In the genomic region with DNA sequence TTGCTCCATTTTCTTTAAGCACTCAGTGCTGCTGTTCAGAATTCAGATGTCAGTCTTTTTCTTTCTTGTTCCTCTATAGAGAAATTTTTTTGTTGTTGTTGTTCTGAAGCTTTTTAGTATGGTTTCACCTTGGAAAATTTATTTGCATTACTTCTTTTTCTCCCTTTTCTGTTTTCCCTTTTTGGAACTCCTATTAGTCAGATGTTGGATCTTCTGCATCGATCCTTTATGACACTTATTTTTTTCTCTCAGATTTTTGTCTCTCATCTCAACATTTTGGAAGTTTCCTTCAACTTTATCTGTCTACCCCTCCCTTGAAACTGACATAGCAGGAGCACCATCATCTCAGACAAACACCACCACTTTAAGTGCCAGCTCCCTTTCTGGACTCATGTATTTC, we compare ENCODE assay signal across 34 cellular contexts.
"Had no signal": no experiment of that assay in that cellular context is flagged by ENCODE, and none has a peak within 500 bp of the region (broad histone marks: within the 10 kb centered on the region; RNA-seq: fewer than 3 reads in every experiment).

No MANE protein-coding gene starts in this region.

- H3K27ac ChIP-seq: adrenal gland, ascending aorta, body of pancreas, brain microvascular endothelial cell, breast epithelium, cardiac muscle cell had no signal

- H3K27me3 ChIP-seq: adrenal gland, ascending aorta, body of pancreas, brain microvascular endothelial cell, breast epithelium, cardiac muscle cell had no signal

- H3K9me3 ChIP-seq: adrenal gland had no signal

- ATAC-seq: activated naive CD4-positive, alpha-beta T cell treated with anti-CD3 and anti-CD28 coated beads, Interleukin-2, amount 50 U/mL, for 72 hours; activated naive CD8-positive, alpha-beta T cell treated with anti-CD3 and anti-CD28 coated beads, Interleukin-2, amount 50 U/mL, for 24 hours; activated T-cell treated with anti-CD3 and anti-CD28 coated beads, Interleukin-2, amount 50 U/mL, for 4 hours; activated T-cell treated with anti-CD3 and anti-CD28 coated beads, Interleukin-2, amount 50 U/mL, for 72 hours; activated T-helper 17 cell treated with anti-CD3 and anti-CD28 coated beads, Interleukin-2, amount 50 U/mL, for 72 hours; body of pancreas had no signal

- H3K4me3 ChIP-seq: adrenal gland, ascending aorta, body of pancreas, breast epithelium, cardiac muscle cell had no signal

- DNase-seq: activated effector memory CD4-positive, alpha-beta T cell treated with anti-CD3 and anti-CD28 coated beads, Interleukin-2, amount 50 U/mL, for 16 hours; activated effector memory CD4-positive, alpha-beta T cell treated with Interleukin-2 at 50 U/mL for 16 hours; activated gamma-delta T cell; activated gamma-delta T cell treated with Interleukin-2 at 50 U/mL for 16 hours; activated naive CD4-positive, alpha-beta T cell; activated naive CD4-positive, alpha-beta T cell treated with anti-CD3 and anti-CD28 coated beads for 36 hours; activated naive CD4-positive, alpha-beta T cell treated with anti-CD3 and anti-CD28 coated beads, Interleukin-2, amount 10 ng/mL, durations not matched to agents 7 days and 5 days; activated naive CD4-positive, alpha-beta T cell treated with anti-CD3 and anti-CD28 coated beads, Interleukin-2, amount 50 U/mL, for 16 hours; activated naive CD4-positive, alpha-beta T cell treated with Interleukin-2 at 50 U/mL for 16 hours; activated naive CD8-positive, alpha-beta T cell treated with anti-CD3 and anti-CD28 coated beads for 36 hours; activated naive CD8-positive, alpha-beta T cell treated with anti-CD3 and anti-CD28 coated beads, Interleukin-2, amount 10 ng/mL, durations not matched to agents 7 days and 5 days; activated naive CD8-positive, alpha-beta T cell treated with anti-CD3 and anti-CD28 coated beads, Interleukin-2, amount 50 U/mL, for 24 hours; activated T-cell treated with anti-CD3 and anti-CD28 coated beads, Interleukin-2, amount 50 U/mL, for 24 hours; activated T-cell treated with anti-CD3 and anti-CD28 coated beads, Interleukin-2, amount 50 U/mL, for 4 hours; activated T-cell treated with anti-CD3 and anti-CD28 coated beads, Interleukin-2, amount 50 U/mL, for 48 hours; activated T-cell treated with anti-CD3 and anti-CD28 coated beads, Interleukin-2, amount 50 U/mL, for 72 hours; adrenal gland; amniotic stem cell; amygdala; anterior cingulate cortex; aorta; body of pancreas; brain microvascular endothelial cell; caudate nucleus; central memory CD4-positive, alpha-beta T cell; cerebellar nuclear complex had no signal

- FAIRE-seq: astrocyte, bronchial epithelial cell, colon had no signal

- H3K36me3 ChIP-seq: adrenal gland, ascending aorta, brain microvascular endothelial cell, breast epithelium, cardiac muscle cell had no signal

- H3K4me1 ChIP-seq: ascending aorta, body of pancreas, breast epithelium had no signal
